ENCODE assay signal across 1 cellular context in the genomic region with DNA sequence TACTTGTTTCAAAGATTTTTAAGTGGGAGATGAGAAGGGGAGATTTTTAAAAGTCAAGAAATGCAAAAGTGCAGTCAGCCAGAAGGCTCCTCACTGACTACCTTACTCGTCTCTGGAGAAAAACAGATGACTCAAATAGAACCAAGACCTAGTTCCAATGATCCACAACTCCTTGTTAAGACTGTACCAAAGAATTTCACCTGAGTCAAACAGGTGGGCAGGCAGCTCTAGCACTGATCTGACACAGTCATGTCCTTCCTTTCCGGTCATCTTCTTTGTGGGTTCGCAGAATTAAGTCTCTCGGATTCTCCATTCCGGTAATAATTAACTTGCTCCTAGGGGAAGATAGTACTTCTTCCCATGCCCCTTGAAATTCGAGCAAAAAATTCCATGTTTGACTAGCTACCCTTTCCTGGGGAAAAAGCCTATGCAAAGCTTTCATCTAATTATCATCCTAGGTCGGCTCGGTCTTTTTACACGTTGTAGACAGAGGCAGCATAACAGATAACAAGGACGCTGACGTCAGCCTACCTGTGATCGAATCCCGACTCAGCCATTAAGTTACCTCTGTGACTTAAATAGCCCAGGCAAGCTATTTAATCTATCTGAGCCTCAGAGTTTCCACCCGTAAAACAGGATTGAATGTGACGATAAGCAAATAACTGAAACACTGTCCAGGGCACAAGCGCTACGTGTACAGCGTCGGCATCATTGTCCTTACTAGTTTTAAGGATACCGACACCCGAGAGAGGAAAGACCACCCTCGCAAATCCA.
TF ChIP-seq lines count a peak whose summit lies in the region.

No MANE protein-coding gene starts in this region.

TF ChIP-seq in HepG2, 621 proteins besides CTCF, POLR2A, EP300 and RAD21 (continues in another document):
- TF ChIP-seq, protein P1, sequence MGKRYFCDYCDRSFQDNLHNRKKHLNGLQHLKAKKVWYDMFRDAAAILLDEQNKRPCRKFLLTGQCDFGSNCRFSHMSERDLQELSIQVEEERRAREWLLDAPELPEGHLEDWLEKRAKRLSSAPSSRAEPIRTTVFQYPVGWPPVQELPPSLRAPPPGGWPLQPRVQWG (CRISPR knock-in tag; IDR thresholded peaks at IDR 0.05; ENCODE audit: borderline replicate concordance, low read depth), result no peak
- peak; percentile 48; the same call in 1 of the 2 replicates for TF ChIP-seq MAFF (IDR thresholded peaks at IDR 0.05; ENCODE audit: low read depth, low read length)
- no peak for TF ChIP-seq GABPA (IDR thresholded peaks at IDR 0.05; ENCODE audit: low read depth, low read length)
- 0 out of 2 replicates have a peak, but pooled peaks have one; percentile 17 for TF ChIP-seq GABPA (CRISPR knock-in tag; IDR thresholded peaks at IDR 0.05; ENCODE audit: low read depth)
- no peak for TF ChIP-seq ZNF256 (CRISPR knock-in tag; conservative IDR thresholded peaks at IDR 0.05)
- TF ChIP-seq, protein P2, sequence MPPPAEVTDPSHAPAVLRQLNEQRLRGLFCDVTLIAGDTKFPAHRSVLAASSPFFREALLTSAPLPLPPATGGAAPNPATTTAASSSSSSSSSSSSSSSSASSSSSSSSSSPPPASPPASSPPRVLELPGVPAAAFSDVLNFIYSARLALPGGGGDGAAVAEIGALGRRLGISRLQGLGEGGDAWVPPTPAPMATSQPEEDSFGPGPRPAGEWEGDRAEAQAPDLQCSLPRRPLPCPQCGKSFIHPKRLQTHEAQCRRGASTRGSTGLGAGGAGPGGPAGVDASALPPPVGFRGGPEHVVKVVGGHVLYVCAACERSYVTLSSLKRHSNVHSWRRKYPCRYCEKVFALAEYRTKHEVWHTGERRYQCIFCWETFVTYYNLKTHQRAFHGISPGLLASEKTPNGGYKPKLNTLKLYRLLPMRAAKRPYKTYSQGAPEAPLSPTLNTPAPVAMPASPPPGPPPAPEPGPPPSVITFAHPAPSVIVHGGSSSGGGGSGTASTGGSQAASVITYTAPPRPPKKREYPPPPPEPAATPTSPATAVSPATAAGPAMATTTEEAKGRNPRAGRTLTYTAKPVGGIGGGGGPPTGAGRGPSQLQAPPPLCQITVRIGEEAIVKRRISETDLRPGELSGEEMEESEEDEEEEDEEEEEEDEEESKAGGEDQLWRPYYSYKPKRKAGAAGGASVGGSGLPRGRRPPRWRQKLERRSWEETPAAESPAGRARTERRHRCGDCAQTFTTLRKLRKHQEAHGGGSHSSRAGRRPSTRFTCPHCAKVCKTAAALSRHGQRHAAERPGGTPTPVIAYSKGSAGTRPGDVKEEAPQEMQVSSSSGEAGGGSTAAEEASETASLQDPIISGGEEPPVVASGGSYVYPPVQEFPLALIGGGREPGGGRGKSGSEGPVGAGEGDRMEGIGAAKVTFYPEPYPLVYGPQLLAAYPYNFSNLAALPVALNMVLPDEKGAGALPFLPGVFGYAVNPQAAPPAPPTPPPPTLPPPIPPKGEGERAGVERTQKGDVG (CRISPR knock-in tag; IDR thresholded peaks at IDR 0.05; ENCODE audit: borderline replicate concordance), result no peak
- TF ChIP-seq, protein P3, sequence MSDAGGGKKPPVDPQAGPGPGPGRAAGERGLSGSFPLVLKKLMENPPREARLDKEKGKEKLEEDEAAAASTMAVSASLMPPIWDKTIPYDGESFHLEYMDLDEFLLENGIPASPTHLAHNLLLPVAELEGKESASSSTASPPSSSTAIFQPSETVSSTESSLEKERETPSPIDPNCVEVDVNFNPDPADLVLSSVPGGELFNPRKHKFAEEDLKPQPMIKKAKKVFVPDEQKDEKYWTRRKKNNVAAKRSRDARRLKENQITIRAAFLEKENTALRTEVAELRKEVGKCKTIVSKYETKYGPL (CRISPR knock-in tag; IDR thresholded peaks at IDR 0.05), result no peak
- no peak for TF ChIP-seq MAF1 (CRISPR knock-in tag; IDR thresholded peaks at IDR 0.05; ENCODE audit: borderline replicate concordance)
- TF ChIP-seq ZFP1 (CRISPR knock-in tag; IDR thresholded peaks at IDR 0.05), result 0 out of 2 replicates have a peak, but pooled peaks have one; percentile 7
- TF ChIP-seq POLR2G (IDR thresholded peaks at IDR 0.05; ENCODE audit: low read depth, low read length), result no peak
- TF ChIP-seq HHEX (CRISPR knock-in tag; IDR thresholded peaks at IDR 0.05), result no peak
- TF ChIP-seq KAT2B (IDR thresholded peaks at IDR 0.05; ENCODE audit: borderline replicate concordance, low read depth, low read length), result no peak
- TF ChIP-seq, protein P4, sequence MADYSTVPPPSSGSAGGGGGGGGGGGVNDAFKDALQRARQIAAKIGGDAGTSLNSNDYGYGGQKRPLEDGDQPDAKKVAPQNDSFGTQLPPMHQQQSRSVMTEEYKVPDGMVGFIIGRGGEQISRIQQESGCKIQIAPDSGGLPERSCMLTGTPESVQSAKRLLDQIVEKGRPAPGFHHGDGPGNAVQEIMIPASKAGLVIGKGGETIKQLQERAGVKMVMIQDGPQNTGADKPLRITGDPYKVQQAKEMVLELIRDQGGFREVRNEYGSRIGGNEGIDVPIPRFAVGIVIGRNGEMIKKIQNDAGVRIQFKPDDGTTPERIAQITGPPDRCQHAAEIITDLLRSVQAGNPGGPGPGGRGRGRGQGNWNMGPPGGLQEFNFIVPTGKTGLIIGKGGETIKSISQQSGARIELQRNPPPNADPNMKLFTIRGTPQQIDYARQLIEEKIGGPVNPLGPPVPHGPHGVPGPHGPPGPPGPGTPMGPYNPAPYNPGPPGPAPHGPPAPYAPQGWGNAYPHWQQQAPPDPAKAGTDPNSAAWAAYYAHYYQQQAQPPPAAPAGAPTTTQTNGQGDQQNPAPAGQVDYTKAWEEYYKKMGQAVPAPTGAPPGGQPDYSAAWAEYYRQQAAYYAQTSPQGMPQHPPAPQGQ (CRISPR knock-in tag; IDR thresholded peaks at IDR 0.05; ENCODE audit: borderline replicate concordance), result no peak
- TF ChIP-seq, protein P5, sequence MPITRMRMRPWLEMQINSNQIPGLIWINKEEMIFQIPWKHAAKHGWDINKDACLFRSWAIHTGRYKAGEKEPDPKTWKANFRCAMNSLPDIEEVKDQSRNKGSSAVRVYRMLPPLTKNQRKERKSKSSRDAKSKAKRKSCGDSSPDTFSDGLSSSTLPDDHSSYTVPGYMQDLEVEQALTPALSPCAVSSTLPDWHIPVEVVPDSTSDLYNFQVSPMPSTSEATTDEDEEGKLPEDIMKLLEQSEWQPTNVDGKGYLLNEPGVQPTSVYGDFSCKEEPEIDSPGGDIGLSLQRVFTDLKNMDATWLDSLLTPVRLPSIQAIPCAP (CRISPR knock-in tag; IDR thresholded peaks at IDR 0.05; ENCODE audit: low read depth), result no peak
- TF ChIP-seq MED13 (CRISPR knock-in tag; IDR thresholded peaks at IDR 0.05), result no peak
- TF ChIP-seq, protein P6, sequence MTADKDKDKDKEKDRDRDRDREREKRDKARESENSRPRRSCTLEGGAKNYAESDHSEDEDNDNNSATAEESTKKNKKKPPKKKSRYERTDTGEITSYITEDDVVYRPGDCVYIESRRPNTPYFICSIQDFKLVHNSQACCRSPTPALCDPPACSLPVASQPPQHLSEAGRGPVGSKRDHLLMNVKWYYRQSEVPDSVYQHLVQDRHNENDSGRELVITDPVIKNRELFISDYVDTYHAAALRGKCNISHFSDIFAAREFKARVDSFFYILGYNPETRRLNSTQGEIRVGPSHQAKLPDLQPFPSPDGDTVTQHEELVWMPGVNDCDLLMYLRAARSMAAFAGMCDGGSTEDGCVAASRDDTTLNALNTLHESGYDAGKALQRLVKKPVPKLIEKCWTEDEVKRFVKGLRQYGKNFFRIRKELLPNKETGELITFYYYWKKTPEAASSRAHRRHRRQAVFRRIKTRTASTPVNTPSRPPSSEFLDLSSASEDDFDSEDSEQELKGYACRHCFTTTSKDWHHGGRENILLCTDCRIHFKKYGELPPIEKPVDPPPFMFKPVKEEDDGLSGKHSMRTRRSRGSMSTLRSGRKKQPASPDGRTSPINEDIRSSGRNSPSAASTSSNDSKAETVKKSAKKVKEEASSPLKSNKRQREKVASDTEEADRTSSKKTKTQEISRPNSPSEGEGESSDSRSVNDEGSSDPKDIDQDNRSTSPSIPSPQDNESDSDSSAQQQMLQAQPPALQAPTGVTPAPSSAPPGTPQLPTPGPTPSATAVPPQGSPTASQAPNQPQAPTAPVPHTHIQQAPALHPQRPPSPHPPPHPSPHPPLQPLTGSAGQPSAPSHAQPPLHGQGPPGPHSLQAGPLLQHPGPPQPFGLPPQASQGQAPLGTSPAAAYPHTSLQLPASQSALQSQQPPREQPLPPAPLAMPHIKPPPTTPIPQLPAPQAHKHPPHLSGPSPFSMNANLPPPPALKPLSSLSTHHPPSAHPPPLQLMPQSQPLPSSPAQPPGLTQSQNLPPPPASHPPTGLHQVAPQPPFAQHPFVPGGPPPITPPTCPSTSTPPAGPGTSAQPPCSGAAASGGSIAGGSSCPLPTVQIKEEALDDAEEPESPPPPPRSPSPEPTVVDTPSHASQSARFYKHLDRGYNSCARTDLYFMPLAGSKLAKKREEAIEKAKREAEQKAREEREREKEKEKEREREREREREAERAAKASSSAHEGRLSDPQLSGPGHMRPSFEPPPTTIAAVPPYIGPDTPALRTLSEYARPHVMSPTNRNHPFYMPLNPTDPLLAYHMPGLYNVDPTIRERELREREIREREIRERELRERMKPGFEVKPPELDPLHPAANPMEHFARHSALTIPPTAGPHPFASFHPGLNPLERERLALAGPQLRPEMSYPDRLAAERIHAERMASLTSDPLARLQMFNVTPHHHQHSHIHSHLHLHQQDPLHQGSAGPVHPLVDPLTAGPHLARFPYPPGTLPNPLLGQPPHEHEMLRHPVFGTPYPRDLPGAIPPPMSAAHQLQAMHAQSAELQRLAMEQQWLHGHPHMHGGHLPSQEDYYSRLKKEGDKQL (CRISPR knock-in tag; IDR thresholded peaks at IDR 0.05; ENCODE audit: low read depth), result no peak
- TF ChIP-seq, protein P7, sequence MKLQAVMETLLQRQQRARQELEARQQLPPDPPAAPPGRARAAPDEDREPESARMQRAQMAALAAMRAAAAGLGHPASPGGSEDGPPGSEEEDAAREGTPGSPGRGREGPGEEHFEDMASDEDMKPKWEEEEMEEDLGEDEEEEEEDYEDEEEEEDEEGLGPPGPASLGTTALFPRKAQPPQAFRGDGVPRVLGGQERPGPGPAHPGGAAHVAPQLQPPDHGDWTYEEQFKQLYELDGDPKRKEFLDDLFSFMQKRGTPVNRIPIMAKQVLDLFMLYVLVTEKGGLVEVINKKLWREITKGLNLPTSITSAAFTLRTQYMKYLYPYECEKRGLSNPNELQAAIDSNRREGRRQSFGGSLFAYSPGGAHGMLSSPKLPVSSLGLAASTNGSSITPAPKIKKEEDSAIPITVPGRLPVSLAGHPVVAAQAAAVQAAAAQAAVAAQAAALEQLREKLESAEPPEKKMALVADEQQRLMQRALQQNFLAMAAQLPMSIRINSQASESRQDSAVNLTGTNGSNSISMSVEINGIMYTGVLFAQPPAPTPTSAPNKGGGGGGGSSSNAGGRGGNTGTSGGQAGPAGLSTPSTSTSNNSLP (IDR thresholded peaks at IDR 0.05; ENCODE audit: low read depth, low read length), result no peak
- TF ChIP-seq, protein P8, sequence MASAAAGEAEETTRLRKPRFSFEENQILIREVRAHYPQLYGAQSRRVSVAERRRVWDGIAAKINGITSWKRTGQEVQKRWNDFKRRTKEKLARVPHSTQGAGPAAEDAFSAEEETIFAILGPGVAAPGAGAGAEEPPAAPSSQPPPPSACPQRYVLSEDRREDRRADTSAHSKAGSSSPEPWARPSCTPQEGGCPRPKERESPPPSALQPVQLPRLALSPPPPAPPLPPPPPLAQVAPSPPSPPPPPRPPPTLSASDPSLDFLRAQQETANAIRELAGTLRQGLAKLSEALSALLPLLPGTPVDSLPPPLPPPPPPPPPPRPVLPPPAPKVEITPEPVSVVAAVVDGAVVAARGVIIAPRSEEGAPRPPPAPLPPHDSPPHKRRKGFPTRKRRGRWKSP (CRISPR knock-in tag; IDR thresholded peaks at IDR 0.05), result 0 out of 2 replicates have a peak, but pooled peaks have one; percentile 5
- TF ChIP-seq MAFG (CRISPR knock-in tag; IDR thresholded peaks at IDR 0.05), result no peak
- TF ChIP-seq ZSCAN21 (CRISPR knock-in tag; IDR thresholded peaks at IDR 0.05; ENCODE audit: borderline replicate concordance), result no peak
- no peak for TF ChIP-seq GATAD2A (CRISPR knock-in tag; IDR thresholded peaks at IDR 0.05)
- TF ChIP-seq, protein P9, sequence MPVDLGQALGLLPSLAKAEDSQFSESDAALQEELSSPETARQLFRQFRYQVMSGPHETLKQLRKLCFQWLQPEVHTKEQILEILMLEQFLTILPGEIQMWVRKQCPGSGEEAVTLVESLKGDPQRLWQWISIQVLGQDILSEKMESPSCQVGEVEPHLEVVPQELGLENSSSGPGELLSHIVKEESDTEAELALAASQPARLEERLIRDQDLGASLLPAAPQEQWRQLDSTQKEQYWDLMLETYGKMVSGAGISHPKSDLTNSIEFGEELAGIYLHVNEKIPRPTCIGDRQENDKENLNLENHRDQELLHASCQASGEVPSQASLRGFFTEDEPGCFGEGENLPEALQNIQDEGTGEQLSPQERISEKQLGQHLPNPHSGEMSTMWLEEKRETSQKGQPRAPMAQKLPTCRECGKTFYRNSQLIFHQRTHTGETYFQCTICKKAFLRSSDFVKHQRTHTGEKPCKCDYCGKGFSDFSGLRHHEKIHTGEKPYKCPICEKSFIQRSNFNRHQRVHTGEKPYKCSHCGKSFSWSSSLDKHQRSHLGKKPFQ (CRISPR knock-in tag; IDR thresholded peaks at IDR 0.05; ENCODE audit: insufficient replicate concordance), result no peak
- no peak for TF ChIP-seq HNRNPK (IDR thresholded peaks at IDR 0.05; ENCODE audit: low read depth, low read length, poor library complexity, severe bottlenecking)
- TF ChIP-seq, protein P10, sequence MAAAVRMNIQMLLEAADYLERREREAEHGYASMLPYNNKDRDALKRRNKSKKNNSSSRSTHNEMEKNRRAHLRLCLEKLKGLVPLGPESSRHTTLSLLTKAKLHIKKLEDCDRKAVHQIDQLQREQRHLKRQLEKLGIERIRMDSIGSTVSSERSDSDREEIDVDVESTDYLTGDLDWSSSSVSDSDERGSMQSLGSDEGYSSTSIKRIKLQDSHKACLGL (CRISPR knock-in tag; IDR thresholded peaks at IDR 0.05), result no peak
- TF ChIP-seq ARNT (IDR thresholded peaks at IDR 0.05), result no peak
- peak; percentile 13; the same call in 1 of the 2 replicates for TF ChIP-seq HOXD1 (CRISPR knock-in tag; IDR thresholded peaks at IDR 0.05)
- no peak for TF ChIP-seq DPF2 (CRISPR knock-in tag; IDR thresholded peaks at IDR 0.05; ENCODE audit: borderline replicate concordance, low read depth)
- no peak for TF ChIP-seq ZNF264 (CRISPR knock-in tag; IDR thresholded peaks at IDR 0.05)
- TF ChIP-seq TMF1 (CRISPR knock-in tag; IDR thresholded peaks at IDR 0.05; ENCODE audit: low read depth), result 0 out of 2 replicates have a peak, but pooled peaks have one; percentile 4
- no peak for TF ChIP-seq PPARG (CRISPR knock-in tag; conservative IDR thresholded peaks at IDR 0.05)
- no peak for TF ChIP-seq ZNF234 (CRISPR knock-in tag; conservative IDR thresholded peaks at IDR 0.05)
- TF ChIP-seq HMG20B (CRISPR knock-in tag; conservative IDR thresholded peaks at IDR 0.05), result no peak
- TF ChIP-seq CREB1 (IDR thresholded peaks at IDR 0.05), result peak; percentile 73
- TF ChIP-seq CREB1 (CRISPR knock-in tag; IDR thresholded peaks at IDR 0.05), result peak; percentile 45; the same call in 1 of the 2 replicates
- no peak for TF ChIP-seq CAMTA2 (CRISPR knock-in tag; IDR thresholded peaks at IDR 0.05; ENCODE audit: borderline replicate concordance)
- 0 out of 2 replicates have a peak, but pooled peaks have one; percentile 50 for TF ChIP-seq ZBTB21 (CRISPR knock-in tag; IDR thresholded peaks at IDR 0.05)
- TF ChIP-seq ZNF496 (CRISPR knock-in tag; IDR thresholded peaks at IDR 0.05; ENCODE audit: insufficient replicate concordance), result no peak
- TF ChIP-seq SMYD3 (CRISPR knock-in tag; IDR thresholded peaks at IDR 0.05), result no peak
- TF ChIP-seq SUZ12 (IDR thresholded peaks at IDR 0.05; ENCODE audit: low read depth, low read length), result no peak
- 0 out of 2 replicates have a peak, but pooled peaks have one; percentile 2 for TF ChIP-seq HNF4A (CRISPR knock-in tag; IDR thresholded peaks at IDR 0.05)
- TF ChIP-seq BHLHE40 (IDR thresholded peaks at IDR 0.05; ENCODE audit: low read length), result no peak
- TF ChIP-seq MAFK (conservative IDR thresholded peaks at IDR 0.05 in 1 of 2, IDR thresholded peaks at IDR 0.05 in 1 of 2; ENCODE audit: low read length in 2 of 2), result peak; percentile 22 to 26; a peak in 1 of 4 replicates
- TF ChIP-seq TCF12 (IDR thresholded peaks at IDR 0.05), result no peak
- TF ChIP-seq TCF12 (CRISPR knock-in tag; IDR thresholded peaks at IDR 0.05), result no peak
